31 cellular contexts compared by ENCODE assay signal in the genomic region with DNA sequence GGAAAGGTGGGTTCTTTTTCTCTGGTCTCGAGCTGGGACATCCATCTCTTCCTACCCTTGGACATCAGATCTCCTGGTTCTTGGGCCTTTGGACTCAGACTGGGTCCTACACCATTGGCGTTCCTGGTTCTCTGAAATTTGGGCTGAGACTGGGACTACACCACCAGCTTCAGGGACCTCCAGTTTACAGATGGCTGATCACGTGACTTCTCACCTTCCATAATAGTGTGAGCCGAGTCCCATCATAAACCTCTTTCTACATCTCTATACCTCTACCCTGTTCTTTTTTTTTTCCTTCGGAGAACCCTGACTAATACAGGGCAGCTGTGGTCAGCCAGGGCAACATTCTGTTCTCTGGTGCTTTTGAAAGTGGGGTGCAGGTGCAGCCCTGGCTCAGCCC.
"Had no signal": no experiment of that assay in that cellular context is flagged by ENCODE, and none has a peak within 500 bp of the region (broad histone marks: within the 10 kb centered on the region; RNA-seq: fewer than 3 reads in every experiment).

No MANE protein-coding gene starts in this region.

- H3K9me3 ChIP-seq: adrenal gland, ascending aorta, breast epithelium, colonic mucosa, esophagus muscularis mucosa, gastrocnemius medialis, heart left ventricle had no signal

- H3K4me1 ChIP-seq: adrenal gland, ascending aorta, breast epithelium, colonic mucosa, foreskin keratinocyte had no signal

- ATAC-seq: activated CD4-positive, alpha-beta T cell treated with anti-CD3 and anti-CD28 coated beads for 36 hours; activated CD8-positive, alpha-beta memory T cell treated with anti-CD3 and anti-CD28 coated beads, Interleukin-2, amount 10 ng/mL, durations not matched to agents 7 days and 5 days; activated CD8-positive, alpha-beta T cell treated with anti-CD3 and anti-CD28 coated beads, Interleukin-2, amount 10 ng/mL, durations not matched to agents 7 days and 5 days; activated naive CD8-positive, alpha-beta T cell treated with anti-CD3 and anti-CD28 coated beads, Interleukin-2, amount 50 U/mL, for 24 hours; foreskin keratinocyte; gastrocnemius medialis; T-helper 17 cell had no signal

- H3K27me3 ChIP-seq: adrenal gland, ascending aorta, breast epithelium, cardiac muscle cell, colonic mucosa, gastrocnemius medialis, heart left ventricle had no signal

- DNase-seq: activated CD4-positive, alpha-beta memory T cell treated with anti-CD3 and anti-CD28 coated beads for 36 hours; activated CD4-positive, alpha-beta T cell treated with anti-CD3 and anti-CD28 coated beads for 36 hours; activated CD4-positive, alpha-beta T cell treated with anti-CD3 and anti-CD28 coated beads, Interleukin-2, amount 10 ng/mL, durations not matched to agents 24 days and 14 days; activated CD4-positive, CD25-positive, alpha-beta regulatory T cell; activated CD4-positive, CD25-positive, alpha-beta regulatory T cell treated with anti-CD3 and anti-CD28 coated beads, Interleukin-2, amount 50 U/mL, for 72 hours; activated CD8-positive, alpha-beta memory T cell treated with anti-CD3 and anti-CD28 coated beads, Interleukin-2, amount 10 ng/mL, durations not matched to agents 7 days and 5 days; activated CD8-positive, alpha-beta memory T cell treated with anti-CD3 and anti-CD28 coated beads, Interleukin-2, amount 50 U/mL, for 4 hours; activated CD8-positive, alpha-beta T cell treated with anti-CD3 and anti-CD28 coated beads, Interleukin-2, amount 10 ng/mL, durations not matched to agents 7 days and 5 days; activated effector memory CD4-positive, alpha-beta T cell treated with anti-CD3 and anti-CD28 coated beads, Interleukin-2, amount 50 U/mL, for 16 hours; activated naive CD4-positive, alpha-beta T cell treated with anti-CD3 and anti-CD28 coated beads for 36 hours; activated naive CD8-positive, alpha-beta T cell treated with anti-CD3 and anti-CD28 coated beads for 36 hours; activated naive CD8-positive, alpha-beta T cell treated with anti-CD3 and anti-CD28 coated beads, Interleukin-2, amount 50 U/mL, for 24 hours; activated T-cell treated with anti-CD3 and anti-CD28 coated beads, Interleukin-2, amount 50 U/mL, for 1 hour; activated T-cell treated with anti-CD3 and anti-CD28 coated beads, Interleukin-2, amount 50 U/mL, for 48 hours; adrenal gland; central memory CD4-positive, alpha-beta T cell; cerebellar nuclear complex; colonic mucosa; effector memory CD4-positive, alpha-beta T cell; endodermal cell; erythroblast; foreskin keratinocyte; gastrocnemius medialis; T-helper 1 cell; T-helper 17 cell; T1000 had no signal

- H3K27ac ChIP-seq: adrenal gland, ascending aorta, breast epithelium, cardiac muscle cell, colonic mucosa, esophagus muscularis mucosa, foreskin keratinocyte, gastrocnemius medialis, heart left ventricle had no signal

- H3K36me3 ChIP-seq: adrenal gland, ascending aorta, breast epithelium, cardiac muscle cell, colonic mucosa, esophagus muscularis mucosa, gastrocnemius medialis, heart left ventricle had no signal

- H3K4me3 ChIP-seq: adrenal gland, ascending aorta, breast epithelium, cardiac muscle cell, colonic mucosa, esophagus muscularis mucosa, gastrocnemius medialis, heart left ventricle had no signal
